27 cellular contexts compared by ENCODE assay signal in genomic region chr18:4200399-4200798, GRCh38.
"Had no signal": no experiment of that assay in that cellular context is flagged by ENCODE, and none has a peak within 500 bp of the region (broad histone marks: within the 10 kb centered on the region; RNA-seq: fewer than 3 reads in every experiment).

No MANE protein-coding gene starts in this region.

- H3K4me1 ChIP-seq: gastrocnemius medialis, heart right ventricle had no signal

- H3K4me3 ChIP-seq: gastrocnemius medialis, heart right ventricle had no signal

- DNase-seq: activated CD4-positive, alpha-beta T cell treated with anti-CD3 and anti-CD28 coated beads for 48 hours; activated CD4-positive, alpha-beta T cell treated with anti-CD3 and anti-CD28 coated beads, Interleukin-2, amount 50 U/mL, for 1 hour; activated CD4-positive, alpha-beta T cell treated with anti-CD3 and anti-CD28 coated beads, Interleukin-2, amount 50 U/mL, for 48 hours; activated CD8-positive, alpha-beta memory T cell treated with anti-CD3 and anti-CD28 coated beads for 24 hours; activated CD8-positive, alpha-beta T cell treated with anti-CD3 and anti-CD28 coated beads for 36 hours; activated effector memory CD4-positive, alpha-beta T cell treated with Interleukin-2 at 50 U/mL for 16 hours; activated gamma-delta T cell treated with Interleukin-2 at 50 U/mL for 16 hours; activated naive CD4-positive, alpha-beta T cell treated with anti-CD3 and anti-CD28 coated beads, Interleukin-2, amount 50 U/mL, for 16 hours; activated naive CD4-positive, alpha-beta T cell treated with Interleukin-2 at 50 U/mL for 16 hours; activated T-cell treated with anti-CD3 and anti-CD28 coated beads, Interleukin-2, amount 50 U/mL, for 4 hours; amniotic stem cell; anterior cingulate cortex; brain microvascular endothelial cell; cortex of kidney; dermis blood vessel endothelial cell; effector CD8-positive, alpha-beta T cell; foreskin fibroblast; gastrocnemius medialis; heart right ventricle; T-helper 1 cell; T-helper 17 cell; T1000 had no signal

- ATAC-seq: activated CD4-positive, CD25-positive, alpha-beta regulatory T cell treated with anti-CD3 and anti-CD28 coated beads, Interleukin-2, amount 50 U/mL, for 24 hours; activated CD8-positive, alpha-beta T cell treated with anti-CD3 and anti-CD28 coated beads for 36 hours; activated T-cell treated with anti-CD3 and anti-CD28 coated beads, Interleukin-2, amount 50 U/mL, for 4 hours; activated T-helper 17 cell treated with anti-CD3 and anti-CD28 coated beads, Interleukin-2, amount 50 U/mL, for 72 hours; esophagus mucosa; gastrocnemius medialis; heart right ventricle; T-helper 17 cell had no signal

- FAIRE-seq: astrocyte, bronchial epithelial cell had no signal

- H3K27ac ChIP-seq: brain microvascular endothelial cell, gastrocnemius medialis, heart right ventricle had no signal

- H3K9me3 ChIP-seq: gastrocnemius medialis, heart right ventricle had no signal

- H3K36me3 ChIP-seq: brain microvascular endothelial cell, gastrocnemius medialis, heart right ventricle had no signal

- H3K27me3 ChIP-seq: brain microvascular endothelial cell, gastrocnemius medialis, heart right ventricle had no signal
